ENCODE assay signal across 9 cellular contexts in the genomic region with DNA sequence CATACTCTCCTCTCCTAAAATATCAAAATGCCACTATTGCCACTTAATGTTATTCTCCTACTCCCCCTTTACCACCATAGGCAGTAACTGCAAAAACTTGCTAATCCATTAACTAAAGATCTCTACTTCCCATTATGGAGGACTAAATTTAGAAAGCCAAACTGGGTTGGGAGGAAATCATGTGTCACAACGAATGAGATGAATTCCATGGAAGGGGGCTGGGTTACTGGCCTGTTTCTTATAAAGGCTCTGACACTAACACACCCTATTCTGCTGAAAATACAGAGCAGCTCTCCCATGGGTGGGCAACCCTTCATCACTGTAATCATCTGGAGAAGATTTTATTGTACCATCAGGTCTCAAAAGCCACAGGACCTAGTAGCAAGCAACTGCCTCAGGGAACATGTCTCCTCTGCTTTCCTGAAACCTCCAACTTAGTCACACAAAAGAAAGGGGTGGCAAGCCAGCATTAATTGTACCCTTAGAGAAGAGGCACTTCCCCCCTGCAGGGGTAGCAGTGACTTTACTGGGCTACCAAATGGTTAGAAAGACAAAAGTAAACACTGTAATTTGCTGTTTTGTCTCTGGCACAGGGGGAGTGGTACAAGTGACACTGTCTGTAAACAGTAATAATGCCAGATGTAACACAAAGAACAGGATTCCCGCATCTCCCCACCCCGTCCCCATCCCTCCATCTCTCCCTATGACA.
A peak's percentile ranks its signal among the peaks of the same experiment; 100 is the strongest.
DNase-seq lines count a peak whose midpoint lies in the region; ATAC-seq and TF ChIP-seq lines count a peak whose summit lies in the region.
"Had no signal": no experiment of that assay in that cellular context is flagged by ENCODE, and none has a peak within 500 bp of the region (broad histone marks: within the 10 kb centered on the region; RNA-seq: fewer than 3 reads in every experiment).

No MANE protein-coding gene starts in this region.

- TF ChIP-seq CTCF in AG10803 (conservative IDR thresholded peaks at IDR 0.05; ENCODE audit: low read length) (no peak), HL-60 (IDR thresholded peaks at IDR 0.05; ENCODE audit: insufficient read depth, low read length) (no peak)

- peak overlapping the region; percentile 94 for H3K27ac Mint-ChIP-seq in T-helper 17 cell

- ATAC-seq in T-helper 17 cell (no peak), left cardiac atrium (peak; percentile 34 to 64), HG03025 (IDR thresholded peaks at IDR 0.05; ENCODE audit: low FRiP score, unreplicated experiment) (no peak), GM21786 (IDR thresholded peaks at IDR 0.05; ENCODE audit: unreplicated experiment) (no peak)

- peak overlapping the region; percentile 94 for H3K4me3 Mint-ChIP-seq in T-helper 17 cell

- no peaks in the 10 kb centered on the region for H3K9me3 ChIP-seq in T-helper 17 cell (ENCODE audit: control insufficient read depth, low read length, poor library complexity, severe bottlenecking)

- H3K36me3 Mint-ChIP-seq in T-helper 17 cell (ENCODE audit: low read depth), result peaks cover 9% of the 10 kb centered on the region

- no peaks in the 10 kb centered on the region for H3K27me3 Mint-ChIP-seq in T-helper 17 cell

- intact Hi-C loops in left cardiac atrium (cut with DNase I), result no loop called here

- H3K4me1 Mint-ChIP-seq in T-helper 17 cell, result peaks cover 19% of the 10 kb centered on the region

- H3K4me3 ChIP-seq in AG10803 (ENCODE audit: low read length) (no peak overlapping the region), HL-60 (replicated peaks; ENCODE audit: insufficient read depth, low read length) (no peak overlapping the region)

- DNase-seq in AG10803 (ENCODE audit: low read depth) (peak; percentile 30), HL-60 (ENCODE audit: low read depth in 1 of 2, low spot score in 1 of 2) (peak in 1 of 2 experiments; percentile 29), T-helper 17 cell (no peak), left cardiac atrium (no peak), cerebellar cortex (ENCODE audit: low spot score) (no peak)
- no peak for DNase-seq in activated CD4-positive, alpha-beta T cell treated with anti-CD3 and anti-CD28 coated beads, Interleukin-2, amount 50 U/mL, for 4 hours
- DNase-seq: NCI-H1694 treated with DMSO at 0.1 percent for 48 hours had no signal

- peak overlapping the region; percentile 59 for H3K27ac ChIP-seq in HL-60 (replicated peaks)

- no peaks in the 10 kb centered on the region for H3K27me3 ChIP-seq in HL-60 (ENCODE audit: insufficient read depth, poor library complexity, severe bottlenecking)

Comparison
In these comparisons a context has a peak if more than half of its experiments do, and no peak if none do; other contexts are left out.
1. ATAC-seq: peak in left cardiac atrium (2 of 2); none in T-helper 17 cell (single experiment), HG03025 (single experiment) and GM21786 (single experiment).